Comparison of ENCODE assay signal across 15 cellular contexts in genomic region chr13:98393873-98394272, GRCh38.
"Had no signal": no experiment of that assay in that cellular context is flagged by ENCODE, and none has a peak within 500 bp of the region (broad histone marks: within the 10 kb centered on the region; RNA-seq: fewer than 3 reads in every experiment).

No MANE protein-coding gene starts in this region.

- H3K9me3 ChIP-seq: ascending aorta, esophagus muscularis mucosa, heart right ventricle, testis, upper lobe of right lung had no signal

- DNase-seq: activated CD4-positive, alpha-beta T cell treated with anti-CD3 and anti-CD28 coated beads, Interleukin-2, amount 50 U/mL, for 1 hour; activated CD8-positive, alpha-beta memory T cell treated with anti-CD3 and anti-CD28 coated beads for 24 hours; activated naive CD4-positive, alpha-beta T cell treated with Interleukin-2 at 50 U/mL for 16 hours; foreskin keratinocyte; heart right ventricle; left colon; naive thymus-derived CD4-positive, alpha-beta T cell; right cardiac atrium; stimulated activated naive CD8-positive, alpha-beta T cell treated with anti-CD3 and anti-CD28 coated beads, Interleukin-15, amount 100 ng/mL, for 72 hours; T-helper 9 cell; testis; upper lobe of right lung had no signal

- H3K27me3 ChIP-seq: ascending aorta, esophagus muscularis mucosa, foreskin keratinocyte, heart right ventricle, testis, upper lobe of right lung had no signal

- H3K27ac ChIP-seq: ascending aorta, esophagus muscularis mucosa, foreskin keratinocyte, heart right ventricle, SK-N-MC, testis, upper lobe of right lung had no signal

- H3K36me3 ChIP-seq: ascending aorta had no signal

- H3K4me3 ChIP-seq: ascending aorta, esophagus muscularis mucosa, heart right ventricle, SK-N-MC, testis, upper lobe of right lung had no signal

- H3K4me1 ChIP-seq: ascending aorta, foreskin keratinocyte, testis had no signal
